Comparison of ENCODE assay signal across 12 cellular contexts in genomic region chr4:39931441-39931901, GRCh38. TPM values are rescaled to one million over a fixed set of nuclear protein-coding genes. Genes with fewer than 3 reads are reported as not detected.
DNase-seq lines count a peak whose midpoint lies in the region; ATAC-seq lines count a peak whose summit lies in the region.
"Had no signal": no experiment of that assay in that cellular context is flagged by ENCODE, and none has a peak within 500 bp of the region (broad histone marks: within the 10 kb centered on the region; RNA-seq: fewer than 3 reads in every experiment).

No MANE protein-coding gene starts in this region.

- DNase-seq in Right ventricle myocardium superior, result no peak
- DNase-seq in right cardiac atrium, result no peak
- peak in 2 of 3 experiments; percentile 11 to 18 for DNase-seq in effector memory CD8-positive, alpha-beta T cell
- no peak for DNase-seq in cortex of kidney (lab: John Stamatoyannopoulos, UW)
- DNase-seq in NCI-H524 (lab: John Stamatoyannopoulos, UW), result no peak
- DNase-seq in NCI-H2081 (lab: John Stamatoyannopoulos, UW), result no peak
- no peak for DNase-seq in NCI-H1417 (lab: John Stamatoyannopoulos, UW)
- DNase-seq: NCI-H1417 treated with DMSO at 0.1 percent for 48 hours, stomach had no signal

- no peaks in the 10 kb centered on the region for H3K27me3 ChIP-seq in right cardiac atrium (ENCODE audit: control insufficient read depth, insufficient read depth)
- H3K27me3 ChIP-seq: stomach had no signal

- H3K4me1 Mint-ChIP-seq in IgD-negative memory B cell, result peaks cover 30 to 35% (median 32%) of the 10 kb centered on the region in 3 donors
- H3K4me1 Mint-ChIP-seq in effector memory CD8-positive, alpha-beta T cell (ENCODE audit: low read depth in 2 of 2), result peaks cover 36 to 55% of the 10 kb centered on the region in 2 donors

- no peak overlapping the region for H3K27ac ChIP-seq in right cardiac atrium (ENCODE audit: low read length)
- H3K27ac ChIP-seq: epithelial cell of prostate had no signal

- H3K4me1 ChIP-seq in right cardiac atrium (ENCODE audit: control insufficient read depth, insufficient read depth, low read length), result peaks cover 5% of the 10 kb centered on the region

- no peaks in the 10 kb centered on the region for H3K36me3 Mint-ChIP-seq in IgD-negative memory B cell
- peaks cover 24% of the 10 kb centered on the region for H3K36me3 Mint-ChIP-seq in effector memory CD8-positive, alpha-beta T cell (ENCODE audit: insufficient read depth)

- peak overlapping the region in 2 of 4 donors; percentile 30 to 48 for H3K4me3 Mint-ChIP-seq in IgD-negative memory B cell
- peak overlapping the region; percentile 34 to 70 for H3K4me3 Mint-ChIP-seq in effector memory CD8-positive, alpha-beta T cell

- peak overlapping the region; percentile 19 to 86 (median 64) for H3K27ac Mint-ChIP-seq in IgD-negative memory B cell
- peak overlapping the region; percentile 82 to 95 for H3K27ac Mint-ChIP-seq in effector memory CD8-positive, alpha-beta T cell

- H3K4me3 ChIP-seq in right cardiac atrium (ENCODE audit: low read length), result no peak overlapping the region
- H3K4me3 ChIP-seq: skin epidermis, stomach had no signal

- peaks cover 0 to 2% (median 0%) of the 10 kb centered on the region in 3 donors for H3K9me3 Mint-ChIP-seq in IgD-negative memory B cell
- no peaks in the 10 kb centered on the region for H3K9me3 Mint-ChIP-seq in effector memory CD8-positive, alpha-beta T cell

- intact Hi-C loops in Right ventricle myocardium superior (cut with DNase I) (no loop called here), right cardiac atrium (cut with DNase I) (no loop called here)

- no peaks in the 10 kb centered on the region for H3K27me3 Mint-ChIP-seq in IgD-negative memory B cell
- H3K27me3 Mint-ChIP-seq in effector memory CD8-positive, alpha-beta T cell, result no peaks in the 10 kb centered on the region

- ATAC-seq in Right ventricle myocardium superior (ENCODE audit: poor library complexity) (peak; percentile 22), right cardiac atrium (no peak)
- ATAC-seq in effector memory CD8-positive, alpha-beta T cell (replicated peaks), result peak; percentile 85

- WGBS in right cardiac atrium, result 87% methylated on average over 5 of the region's 5 CpGs

- H3K9me3 ChIP-seq in right cardiac atrium (ENCODE audit: control insufficient read depth, low read length), result no peaks in the 10 kb centered on the region
- H3K9me3 ChIP-seq: stomach had no signal

RNA-seq across cellular contexts. Expression of gene PDS5A, which starts 46.2 kb away (rescaled TPM):
- 31.1 TPM for total RNA-seq in Right ventricle myocardium superior
- 10 to 100 TPM; 30.0 to 37.3 (median 36.5) TPM for total RNA-seq in right cardiac atrium
- 13.9 TPM for polyA plus RNA-seq in right cardiac atrium
- 35.3 TPM for polyA plus RNA-seq in IgD-negative memory B cell

Comparison
In these comparisons a context has a peak if more than half of its experiments do, and no peak if none do; other contexts are left out.
1. ATAC-seq: peak in Right ventricle myocardium superior (single experiment) and effector memory CD8-positive, alpha-beta T cell (single experiment); none in right cardiac atrium (0 of 2).
2. DNase-seq: peak in effector memory CD8-positive, alpha-beta T cell (2 of 3); none in Right ventricle myocardium superior (single experiment), right cardiac atrium (0 of 3), cortex of kidney (single experiment), NCI-H524 (0 of 2), NCI-H2081 (0 of 2) and NCI-H1417 (0 of 3).